In the genomic region with DNA sequence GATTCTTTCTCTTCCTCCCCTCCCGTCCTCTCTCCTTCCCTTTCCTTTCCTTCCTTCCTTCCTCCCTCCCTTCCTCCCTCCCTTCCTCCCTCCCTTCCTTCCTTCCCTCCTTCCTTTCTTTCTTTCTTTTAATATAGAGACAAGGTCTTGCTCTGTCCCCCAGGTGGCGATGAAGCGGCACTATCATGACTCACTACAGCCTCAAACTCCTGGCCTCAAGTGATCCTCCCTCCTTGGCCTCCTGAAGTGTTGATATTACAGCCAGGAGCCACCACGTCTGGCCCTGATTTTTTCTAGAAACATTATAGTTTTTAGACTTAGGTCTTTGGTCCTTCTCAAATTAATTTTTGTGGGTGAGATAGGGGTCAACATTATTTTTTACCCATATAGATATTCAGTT, we compare ENCODE assay signal across 20 cellular contexts. TPM values are rescaled to one million over a fixed set of nuclear protein-coding genes. Genes with fewer than 3 reads are reported as not detected.
DNase-seq lines count a peak whose midpoint lies in the region; ATAC-seq and TF ChIP-seq lines count a peak whose summit lies in the region.
"Had no signal": no experiment of that assay in that cellular context is flagged by ENCODE, and none has a peak within 500 bp of the region (broad histone marks: within the 10 kb centered on the region; RNA-seq: fewer than 3 reads in every experiment).

No MANE protein-coding gene starts in this region.

- no peaks in the 10 kb centered on the region for H3K9me3 Mint-ChIP-seq in activated T-helper 17 cell treated with anti-CD3 and anti-CD28 coated beads, Interleukin-2, amount 50 U/mL, for 72 hours
- H3K9me3 Mint-ChIP-seq in T-cell = no peaks in the 10 kb centered on the region
- H3K9me3 Mint-ChIP-seq: activated naive CD4-positive, alpha-beta T cell treated with anti-CD3 and anti-CD28 coated beads, Interleukin-2, amount 50 U/mL, for 72 hours; CD4-positive, alpha-beta memory T cell; stimulated activated memory B cell treated with anti-CD40 and anti-IgM and Interleukin-4, amounts not matched to agents 10 μg/mL and 1 μg/mL and 100 μg/mL, for 72 hours had no signal

- H3K9me3 ChIP-seq in MM.1S (replicated peaks; ENCODE audit: insufficient read depth, low read length) (no peaks in the 10 kb centered on the region), MG63 (no peaks in the 10 kb centered on the region)
- H3K9me3 ChIP-seq: gastrocnemius medialis had no signal

- H3K4me1 Mint-ChIP-seq in activated T-helper 17 cell treated with anti-CD3 and anti-CD28 coated beads, Interleukin-2, amount 50 U/mL, for 72 hours = peaks cover 17% of the 10 kb centered on the region
- peaks cover 27 to 38% (median 33%) of the 10 kb centered on the region in 3 donors for H3K4me1 Mint-ChIP-seq in T-cell

- H3K9me2 ChIP-seq in MM.1S (replicated peaks; ENCODE audit: insufficient read depth, low read length) = no peaks in the 10 kb centered on the region

- H3K27ac ChIP-seq in MM.1S (ENCODE audit: low read length) = no peak overlapping the region
- H3K27ac ChIP-seq: 22Rv1, gastrocnemius medialis had no signal

- no peaks in the 10 kb centered on the region for H4K20me1 ChIP-seq in MM.1S (ENCODE audit: insufficient read depth, low read length)

- TF ChIP-seq CTCF in MM.1S (IDR thresholded peaks at IDR 0.05; ENCODE audit: low read length) = no peak; the same call in 1 of the 2 replicates

- H3K27me3 Mint-ChIP-seq in activated T-helper 17 cell treated with anti-CD3 and anti-CD28 coated beads, Interleukin-2, amount 50 U/mL, for 72 hours = no peaks in the 10 kb centered on the region
- H3K27me3 Mint-ChIP-seq in T-cell = no peaks in the 10 kb centered on the region
- H3K27me3 Mint-ChIP-seq: CD4-positive, alpha-beta memory T cell; stimulated activated memory B cell treated with anti-CD40 and anti-IgM and Interleukin-4, amounts not matched to agents 10 μg/mL and 1 μg/mL and 100 μg/mL, for 72 hours had no signal

- DNase-seq in DMS 273 (lab: John Stamatoyannopoulos, UW; ENCODE audit: unreplicated experiment) (peak; percentile 26), DMS 273 treated with DMSO at 0.1 percent for 48 hours (lab: John Stamatoyannopoulos, UW) (no peak), AML-193 (lab: John Stamatoyannopoulos, UW) (peak; percentile 17 to 22), MM.1S (no peak), T-cell (no peak), NCI-H226 (no peak), MG63 (no peak)
- DNase-seq: caudate nucleus; CD4-positive, alpha-beta memory T cell; gastrocnemius medialis; mammary epithelial cell; NCI-H1930; NCI-H526 had no signal

- H3K27me3 ChIP-seq in MM.1S (replicated peaks; ENCODE audit: insufficient read depth, low read length) (no peaks in the 10 kb centered on the region), MG63 (no peaks in the 10 kb centered on the region)
- H3K27me3 ChIP-seq: gastrocnemius medialis had no signal

- 0 out of 2 replicates have a peak, but pooled peaks cover 4% of the 10 kb centered on the region for H3K4me1 ChIP-seq in MM.1S (ENCODE audit: low read length)
- H3K4me1 ChIP-seq: gastrocnemius medialis had no signal

- H3K4me3 Mint-ChIP-seq in activated T-helper 17 cell treated with anti-CD3 and anti-CD28 coated beads, Interleukin-2, amount 50 U/mL, for 72 hours = no peak overlapping the region
- H3K4me3 Mint-ChIP-seq in T-cell = no peak overlapping the region
- H3K4me3 Mint-ChIP-seq: CD4-positive, alpha-beta memory T cell; stimulated activated memory B cell treated with anti-CD40 and anti-IgM and Interleukin-4, amounts not matched to agents 10 μg/mL and 1 μg/mL and 100 μg/mL, for 72 hours had no signal

- H3K36me3 ChIP-seq in MM.1S (replicated peaks; ENCODE audit: insufficient read depth, low read length) (no peaks in the 10 kb centered on the region), MG63 (no peaks in the 10 kb centered on the region)
- H3K36me3 ChIP-seq: gastrocnemius medialis had no signal

- H2AFZ ChIP-seq in MM.1S (ENCODE audit: low read length) = 0 out of 2 replicates have a peak overlapping the region, but pooled peaks have one; percentile 17

- H3K79me2 ChIP-seq in MM.1S (ENCODE audit: low read length) = no peaks in the 10 kb centered on the region

- H3K27ac Mint-ChIP-seq in activated T-helper 17 cell treated with anti-CD3 and anti-CD28 coated beads, Interleukin-2, amount 50 U/mL, for 72 hours = no peak overlapping the region
- H3K27ac Mint-ChIP-seq in T-cell = peak overlapping the region in 1 of 2 donors; percentile 76
- H3K27ac Mint-ChIP-seq: activated naive CD4-positive, alpha-beta T cell treated with anti-CD3 and anti-CD28 coated beads, Interleukin-2, amount 50 U/mL, for 72 hours; stimulated activated memory B cell treated with anti-CD40 and anti-IgM and Interleukin-4, amounts not matched to agents 10 μg/mL and 1 μg/mL and 100 μg/mL, for 72 hours had no signal

- no peak overlapping the region for H3K4me2 ChIP-seq in MM.1S (ENCODE audit: low read depth, low read length)

- no peak overlapping the region for H3K4me3 ChIP-seq in MM.1S (ENCODE audit: low read length)
- H3K4me3 ChIP-seq in MG63 = no peak overlapping the region
- H3K4me3 ChIP-seq: gastrocnemius medialis had no signal

- POLR2A ChIA-PET in T-cell (lab: Charles Lee) = no interaction called here

- H3K36me3 Mint-ChIP-seq in activated T-helper 17 cell treated with anti-CD3 and anti-CD28 coated beads, Interleukin-2, amount 50 U/mL, for 72 hours (ENCODE audit: low read depth) = no peaks in the 10 kb centered on the region
- H3K36me3 Mint-ChIP-seq in T-cell = no peaks in the 10 kb centered on the region
- H3K36me3 Mint-ChIP-seq: activated naive CD4-positive, alpha-beta T cell treated with anti-CD3 and anti-CD28 coated beads, Interleukin-2, amount 50 U/mL, for 72 hours; CD4-positive, alpha-beta memory T cell; stimulated activated memory B cell treated with anti-CD40 and anti-IgM and Interleukin-4, amounts not matched to agents 10 μg/mL and 1 μg/mL and 100 μg/mL, for 72 hours had no signal

- no peaks in the 10 kb centered on the region for H3F3A ChIP-seq in MM.1S (ENCODE audit: insufficient read depth, low read length)

- peak; percentile 22 for ATAC-seq in activated T-helper 17 cell treated with anti-CD3 and anti-CD28 coated beads, Interleukin-2, amount 50 U/mL, for 72 hours (replicated peaks)
- no peak for ATAC-seq in T-cell (replicated peaks in 1 of 4)
- ATAC-seq: gastrocnemius medialis; stimulated activated memory B cell treated with anti-CD40 and anti-IgM and Interleukin-4, amounts not matched to agents 10 μg/mL and 1 μg/mL and 100 μg/mL, for 72 hours had no signal

- CTCF ChIA-PET in T-cell (lab: Charles Lee) = no interaction called here

- no peak overlapping the region for H3K9ac ChIP-seq in MM.1S (ENCODE audit: low read length)

RNA-seq across cellular contexts. Expression of gene GRM2, which starts 15.5 kb away (rescaled TPM):
- total RNA-seq in activated T-helper 17 cell treated with anti-CD3 and anti-CD28 coated beads, Interleukin-2, amount 50 U/mL, for 72 hours = under 1 TPM; 0.45 to 0.73 TPM
- total RNA-seq in T-cell = 1 to 10 TPM; 1.5 to 6.9 (median 2.2) TPM
- not detected in 2 replicates for total RNA-seq in MG63 (2014; rRNA removed; shearing (Covaris generic); ENCODE audit: low replicate concordance)
- total RNA-seq: G401 had no signal

RNA-seq across cellular contexts. Expression of gene TEX264, which starts 51.3 kb away (rescaled TPM):
- total RNA-seq in activated T-helper 17 cell treated with anti-CD3 and anti-CD28 coated beads, Interleukin-2, amount 50 U/mL, for 72 hours = 10 to 100 TPM; 43.4 to 55.3 TPM
- 10 to 100 TPM; 35.9 to 51.0 (median 47.0) TPM for total RNA-seq in T-cell
- 35.9 and 64.1 TPM in 2 replicates for total RNA-seq in MG63 (2014; rRNA removed; shearing (Covaris generic); ENCODE audit: low replicate concordance)

RNA-seq across cellular contexts. Expression of gene IQCF6, which starts 56.7 kb away (rescaled TPM):
- not detected for total RNA-seq in activated T-helper 17 cell treated with anti-CD3 and anti-CD28 coated beads, Interleukin-2, amount 50 U/mL, for 72 hours
- total RNA-seq in T-cell = not detected
- total RNA-seq in MG63 (2014; rRNA removed; shearing (Covaris generic); ENCODE audit: low replicate concordance) = not detected in 2 replicates
- total RNA-seq: activated CD8-positive, alpha-beta memory T cell treated with anti-CD3 and anti-CD28 coated beads for 36 hours; activated naive CD4-positive, alpha-beta T cell treated with anti-CD3 and anti-CD28 coated beads, Interleukin-2, amount 50 U/mL, for 72 hours; CD4-positive, alpha-beta memory T cell; G401; gastrocnemius medialis; mammary epithelial cell; urinary bladder had no signal

Comparison
In these comparisons a context has a peak if more than half of its experiments do, and no peak if none do; other contexts are left out.
1. DNase-seq: peak in DMS 273 (single experiment) and AML-193 (2 of 2); none in DMS 273 treated with DMSO at 0.1 percent for 48 hours (single experiment), MM.1S (single experiment), T-cell (0 of 34), NCI-H226 (single experiment) and MG63 (single experiment).